ENCODE assay signal across 12 cellular contexts in the genomic region with DNA sequence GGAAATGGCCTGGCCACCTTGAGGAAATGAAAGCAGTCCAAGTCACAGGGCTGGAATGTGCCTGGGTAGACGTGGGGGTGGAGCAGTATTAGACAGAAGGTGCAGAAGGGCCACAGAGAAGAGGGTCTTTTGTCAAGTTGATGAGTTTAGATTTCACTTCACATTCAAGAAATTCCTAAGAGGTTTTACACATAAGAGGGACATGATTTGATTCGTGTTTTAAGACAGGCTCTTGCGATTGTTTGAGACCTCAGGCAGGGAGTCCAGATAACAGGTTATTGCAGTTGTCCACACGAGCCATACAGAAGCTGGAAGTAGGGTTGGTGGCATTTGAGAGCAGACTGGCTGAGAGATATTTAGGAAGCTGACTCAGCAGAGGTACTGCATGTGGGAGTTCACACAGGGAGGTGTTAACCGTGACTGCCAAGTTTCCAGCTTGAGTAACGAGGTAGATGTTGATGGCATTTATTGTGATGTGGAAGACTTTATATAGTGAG.
DNase-seq lines count a peak whose midpoint lies in the region; ATAC-seq and TF ChIP-seq lines count a peak whose summit lies in the region.
"Had no signal": no experiment of that assay in that cellular context is flagged by ENCODE, and none has a peak within 500 bp of the region (broad histone marks: within the 10 kb centered on the region; RNA-seq: fewer than 3 reads in every experiment).

No MANE protein-coding gene starts in this region.

- H3K27me3 ChIP-seq in breast epithelium, result no peaks in the 10 kb centered on the region
- H3K27me3 ChIP-seq: tibial artery had no signal

- DNase-seq in MCF 10A (ENCODE audit: unreplicated experiment) (peak; percentile 28), breast epithelium (ENCODE audit: low spot score in 2 of 2) (no peak), UCSD-AML1 (lab: John Stamatoyannopoulos, UW; ENCODE audit: unreplicated experiment) (peak; percentile 19), iPS-NIHi7 (ENCODE audit: extremely low spot score) (peak; percentile 20)
- peak; percentile 33 for DNase-seq in stimulated activated CD8-positive, alpha-beta memory T cell treated with anti-CD3 and anti-CD28 coated beads, Interleukin-4, amount 100 ng/mL, for 48 hours
- DNase-seq: tibial artery had no signal

- no peak overlapping the region for H3K27ac Mint-ChIP-seq in MCF 10A (ENCODE audit: low read depth, unreplicated experiment)
- H3K27ac Mint-ChIP-seq in stimulated activated memory B cell treated with anti-CD40 and anti-IgM and Interleukin-4, amounts not matched to agents 10 μg/mL and 1 μg/mL and 100 μg/mL, for 72 hours, result no peak overlapping the region

- POLR2A ChIA-PET in MCF 10A (lab: Yijun Ruan, JAX), result interaction anchor here (0.8 kb wide), 1 partner anchor 18 kb away, joined by 4 read pairs; no protein-coding TSS in a partner anchor

- no peaks in the 10 kb centered on the region for H3K36me3 Mint-ChIP-seq in MCF 10A (ENCODE audit: insufficient read depth, unreplicated experiment)
- H3K36me3 Mint-ChIP-seq in stimulated activated memory B cell treated with anti-CD40 and anti-IgM and Interleukin-4, amounts not matched to agents 10 μg/mL and 1 μg/mL and 100 μg/mL, for 72 hours, result peaks cover 5% of the 10 kb centered on the region

- intact Hi-C loops in MCF 10A (cut with micrococcal nuclease), result no loop called here
- intact Hi-C loops in breast epithelium (cut with DNase I; ENCODE audit: low total_unique reads), result no loop called here

- no peak for TF ChIP-seq CTCF in MCF 10A (IDR thresholded peaks at IDR 0.05; ENCODE audit: unreplicated experiment)
- TF ChIP-seq CTCF in breast epithelium (IDR thresholded peaks at IDR 0.05), result no peak

- TF ChIP-seq POLR2A in breast epithelium (IDR thresholded peaks at IDR 0.05), result no peak

- H3K27me3 Mint-ChIP-seq in MCF 10A (ENCODE audit: insufficient read depth, unreplicated experiment), result no peaks in the 10 kb centered on the region
- no peaks in the 10 kb centered on the region for H3K27me3 Mint-ChIP-seq in stimulated activated memory B cell treated with anti-CD40 and anti-IgM and Interleukin-4, amounts not matched to agents 10 μg/mL and 1 μg/mL and 100 μg/mL, for 72 hours
- H3K27me3 Mint-ChIP-seq: IgD-negative memory B cell had no signal

- no peaks in the 10 kb centered on the region for H3K36me3 ChIP-seq in breast epithelium
- H3K36me3 ChIP-seq: tibial artery had no signal

- CTCF ChIA-PET in MCF 10A (lab: Yijun Ruan, JAX), result interaction anchor here (0.7 kb wide), 1 partner anchor 1944 kb away, joined by 3 read pairs; no protein-coding TSS in a partner anchor

- H3K4me1 Mint-ChIP-seq in MCF 10A (ENCODE audit: insufficient read depth, unreplicated experiment), result peaks cover 5% of the 10 kb centered on the region
- peaks cover 25% of the 10 kb centered on the region for H3K4me1 Mint-ChIP-seq in stimulated activated memory B cell treated with anti-CD40 and anti-IgM and Interleukin-4, amounts not matched to agents 10 μg/mL and 1 μg/mL and 100 μg/mL, for 72 hours

- H3K9me3 Mint-ChIP-seq in MCF 10A (ENCODE audit: unreplicated experiment), result no peaks in the 10 kb centered on the region
- H3K9me3 Mint-ChIP-seq in stimulated activated memory B cell treated with anti-CD40 and anti-IgM and Interleukin-4, amounts not matched to agents 10 μg/mL and 1 μg/mL and 100 μg/mL, for 72 hours, result no peaks in the 10 kb centered on the region
- H3K9me3 Mint-ChIP-seq: IgD-negative memory B cell had no signal

- no peak overlapping the region for H3K4me3 ChIP-seq in breast epithelium
- H3K4me3 ChIP-seq: tibial artery had no signal

- no peaks in the 10 kb centered on the region for H3K4me1 ChIP-seq in breast epithelium
- H3K4me1 ChIP-seq: tibial artery had no signal

- ATAC-seq in HG02852 (IDR thresholded peaks at IDR 0.05; ENCODE audit: unreplicated experiment) (no peak), HG03045 (IDR thresholded peaks at IDR 0.05; ENCODE audit: unreplicated experiment) (no peak)
- no peak for ATAC-seq in stimulated activated memory B cell treated with anti-CD40 and anti-IgM and Interleukin-4, amounts not matched to agents 10 μg/mL and 1 μg/mL and 100 μg/mL, for 72 hours
- ATAC-seq: sciatic nerve had no signal

- no peak overlapping the region for H3K4me3 Mint-ChIP-seq in MCF 10A (ENCODE audit: unreplicated experiment)
- H3K4me3 Mint-ChIP-seq in stimulated activated memory B cell treated with anti-CD40 and anti-IgM and Interleukin-4, amounts not matched to agents 10 μg/mL and 1 μg/mL and 100 μg/mL, for 72 hours, result no peak overlapping the region
- H3K4me3 Mint-ChIP-seq: IgD-negative memory B cell had no signal

- no peaks in the 10 kb centered on the region for H3K9me3 ChIP-seq in breast epithelium
- H3K9me3 ChIP-seq: tibial artery had no signal

- H3K27ac ChIP-seq in breast epithelium, result no peak overlapping the region
- H3K27ac ChIP-seq: C4-2B, tibial artery had no signal

- BruUV-seq in MCF 10A (replicated peaks; lab: Mats Ljungman, UMichigan), result no TSS peak

Comparison
In these comparisons a context has a peak if more than half of its experiments do, and no peak if none do; other contexts are left out.
1. DNase-seq: peak in MCF 10A (single experiment), UCSD-AML1 (single experiment), iPS-NIHi7 (single experiment) and stimulated activated CD8-positive, alpha-beta memory T cell treated with anti-CD3 and anti-CD28 coated beads, Interleukin-4, amount 100 ng/mL, for 48 hours (single experiment); none in breast epithelium (0 of 2).